26 cellular contexts compared by ENCODE assay signal in the genomic region with DNA sequence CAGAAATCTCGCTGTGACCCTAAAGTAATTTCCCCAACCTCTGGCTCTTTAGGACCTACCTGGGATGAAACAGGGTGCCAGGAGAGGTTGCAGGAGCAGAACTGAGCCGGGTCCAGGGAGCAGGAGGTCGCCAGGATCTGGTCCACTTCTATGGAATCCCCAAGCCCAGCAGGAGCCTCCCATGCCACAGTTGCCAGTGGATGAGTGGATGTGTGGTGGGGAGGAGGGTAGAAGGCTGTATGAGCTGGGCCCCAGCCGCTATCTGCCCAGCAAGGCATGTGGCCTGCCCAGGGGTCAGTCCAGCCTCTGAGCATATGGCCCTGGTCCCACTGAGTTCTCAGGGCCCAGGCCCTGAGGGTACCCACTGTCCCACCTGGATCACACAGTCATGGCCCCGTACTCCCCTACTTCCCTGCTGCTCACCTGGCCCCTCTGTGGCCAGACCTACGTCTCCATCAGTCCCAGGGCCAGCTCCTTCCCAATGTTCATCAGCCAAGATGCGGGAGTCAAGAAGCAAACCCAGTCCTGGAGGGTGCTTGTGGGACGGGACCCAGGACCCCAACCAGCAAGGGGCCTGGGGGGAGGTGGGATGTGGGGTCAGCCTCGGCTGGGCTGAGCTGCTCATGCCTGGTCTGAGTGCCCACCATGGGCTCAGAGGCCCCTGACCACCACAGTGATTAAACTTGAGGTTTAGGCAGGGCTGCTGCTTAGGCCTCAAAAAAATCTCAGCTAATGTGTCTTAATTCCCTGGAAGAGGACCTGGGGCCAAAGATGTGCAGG.
DNase-seq lines count a peak whose midpoint lies in the region; ATAC-seq lines count a peak whose summit lies in the region.
"Had no signal": no experiment of that assay in that cellular context is flagged by ENCODE, and none has a peak within 500 bp of the region (broad histone marks: within the 10 kb centered on the region; RNA-seq: fewer than 3 reads in every experiment).

No MANE protein-coding gene starts in this region.

- peak; percentile 24 for ATAC-seq in stimulated activated naive CD8-positive, alpha-beta T cell treated with anti-CD3 and anti-CD28 coated beads, Interleukin-15, amount 100 ng/mL, for 72 hours
- ATAC-seq in stimulated activated naive CD8-positive, alpha-beta T cell treated with anti-CD3 and anti-CD28 coated beads, Interleukin-15, Interleukin-2, amounts not matched to agents 100 U/mL and 50 U/mL, for 24 hours, result no peak
- no peak for ATAC-seq in GM19467 (IDR thresholded peaks at IDR 0.05; ENCODE audit: unreplicated experiment)
- ATAC-seq: GM23338, K562, PC-3 had no signal

- H3K27me3 Mint-ChIP-seq in stimulated activated naive CD8-positive, alpha-beta T cell treated with anti-CD3 and anti-CD28 coated beads, Interleukin-15, amount 100 ng/mL, for 72 hours, result peaks cover 12% of the 10 kb centered on the region

- H3K4me2 ChIP-seq in neuronal stem cell (ENCODE audit: insufficient read depth, low read length, poor library complexity, severe bottlenecking), result no peak overlapping the region
- H3K4me2 ChIP-seq: GM23338, SK-N-SH had no signal

- no CpG with 5 or more reads among the region's 9 CpGs for WGBS in neuronal stem cell (ENCODE audit: extremely low coverage in 2 of 2, insufficient read length in 2 of 2, insufficient replicate concordance in 1 of 2), 2 donors

- H4K8ac ChIP-seq in neuronal stem cell (ENCODE audit: low read depth, low read length), result no peak overlapping the region

- peak overlapping the region; percentile 26 for H2BK120ac ChIP-seq in neuronal stem cell (ENCODE audit: low read depth, low read length)

- no peak overlapping the region for H3K14ac ChIP-seq in neuronal stem cell (ENCODE audit: low read length)

- H3K4me1 Mint-ChIP-seq in stimulated activated naive CD8-positive, alpha-beta T cell treated with anti-CD3 and anti-CD28 coated beads, Interleukin-15, amount 100 ng/mL, for 72 hours, result peaks cover under 1% of the 10 kb centered on the region
- H3K4me1 Mint-ChIP-seq: CD8-positive, alpha-beta memory T cell had no signal

- H3K27ac ChIP-seq in neuronal stem cell (replicated peaks; ENCODE audit: low read length), result no peak overlapping the region
- H3K27ac ChIP-seq: C4-2B had no signal

- H2BK15ac ChIP-seq in neuronal stem cell (ENCODE audit: low read length), result peak overlapping the region; percentile 51

- DNase-seq in stimulated activated naive CD8-positive, alpha-beta T cell treated with anti-CD3 and anti-CD28 coated beads, Interleukin-15, amount 100 ng/mL, for 72 hours, result no peak
- no peak for DNase-seq in stimulated activated naive CD8-positive, alpha-beta T cell treated with anti-CD3 and anti-CD28 coated beads, Interleukin-15, Interleukin-2, amounts not matched to agents 100 U/mL and 50 U/mL, for 24 hours
- DNase-seq in ecto neural progenitor cell (ENCODE audit: low spot score), result peak; percentile 34
- no peak for DNase-seq in neuronal stem cell (ENCODE audit: low spot score)
- no peak for DNase-seq in NCI-H1694 treated with DMSO at 0.1 percent for 48 hours (lab: John Stamatoyannopoulos, UW)
- DNase-seq in G401 (ENCODE audit: low spot score), result no peak
- no peak for DNase-seq in midbrain (lab: John Stamatoyannopoulos, UW)
- DNase-seq: CD8-positive, alpha-beta memory T cell; DMS 273 treated with DMSO at 0.1 percent for 48 hours; DMS79; HFFc6; MV-4-11; NCI-H1105; NCI-H1436 treated with DMSO at 0.1 percent for 48 hours; NCI-H1930; NCI-H446; NCI-H526; NCI-H82; NK-92 treated with Interleukin-12 subunit alpha and Interleukin-12 subunit beta, amount 100 ng/mL, for 24 hours; PC-3; SK-N-SH had no signal

- no peaks in the 10 kb centered on the region for H3K9me3 Mint-ChIP-seq in stimulated activated naive CD8-positive, alpha-beta T cell treated with anti-CD3 and anti-CD28 coated beads, Interleukin-15, amount 100 ng/mL, for 72 hours
- H3K9me3 Mint-ChIP-seq: CD8-positive, alpha-beta memory T cell; GM23338 had no signal

- H3K18ac ChIP-seq in neuronal stem cell (ENCODE audit: low read length), result peak overlapping the region; percentile 79

- no peaks in the 10 kb centered on the region for H3K27me3 ChIP-seq in neuronal stem cell (ENCODE audit: control insufficient read depth in 3 of 3, insufficient read depth in 3 of 3, low read depth in 1 of 3, low read length in 3 of 3)

- H3K23ac ChIP-seq in neuronal stem cell (ENCODE audit: low read depth, low read length, poor library complexity), result peak overlapping the region; percentile 14

- no peaks in the 10 kb centered on the region for H3K9me3 ChIP-seq in neuronal stem cell (replicated peaks in 1 of 2; ENCODE audit: control insufficient read depth in 2 of 2, insufficient read depth in 1 of 2, low read depth in 1 of 2, low read length in 2 of 2)
- H3K9me3 ChIP-seq: HAP-1, SK-N-SH had no signal

- no peak overlapping the region for H3K4me3 Mint-ChIP-seq in stimulated activated naive CD8-positive, alpha-beta T cell treated with anti-CD3 and anti-CD28 coated beads, Interleukin-15, amount 100 ng/mL, for 72 hours
- H3K4me3 Mint-ChIP-seq: CD8-positive, alpha-beta memory T cell; GM23338; HFFc6 had no signal

- in situ Hi-C loops in G401 (cut with HindIII; ENCODE audit: low sequenced_read_pairs), result no loop called here

- H3K4me3 ChIP-seq in neuronal stem cell (ENCODE audit: low read length in 2 of 2), result no peak overlapping the region
- H3K4me3 ChIP-seq: GM23338, HAP-1, K562 had no signal

- H3K4me1 ChIP-seq in neuronal stem cell (ENCODE audit: control insufficient read depth in 2 of 2, insufficient read depth in 1 of 2, low read depth in 1 of 2, low read length in 2 of 2), result peaks cover 0 to 7% of the 10 kb centered on the region in 2 donors
- H3K4me1 ChIP-seq: HAP-1 had no signal

- no peaks in the 10 kb centered on the region for H3K79me1 ChIP-seq in neuronal stem cell (ENCODE audit: low read depth, low read length)

- H2AFZ ChIP-seq in neuronal stem cell (ENCODE audit: low read length), result no peak overlapping the region
- H2AFZ ChIP-seq: GM23338 had no signal

- H3K4ac ChIP-seq in neuronal stem cell (ENCODE audit: low read length), result no peak overlapping the region

- H2BK5ac ChIP-seq in neuronal stem cell (ENCODE audit: low read length), result no peak overlapping the region

- no peak overlapping the region for H3K27ac Mint-ChIP-seq in stimulated activated naive CD8-positive, alpha-beta T cell treated with anti-CD3 and anti-CD28 coated beads, Interleukin-15, amount 100 ng/mL, for 72 hours
- H3K27ac Mint-ChIP-seq: CD8-positive, alpha-beta memory T cell; GM23338; HFFc6 had no signal

- H4K91ac ChIP-seq in neuronal stem cell (ENCODE audit: low read depth, low read length, poor library complexity), result no peak overlapping the region

- peak overlapping the region; percentile 78 for H2AK5ac ChIP-seq in neuronal stem cell (ENCODE audit: low read depth, low read length)

- no peak overlapping the region for H3K9ac ChIP-seq in neuronal stem cell (ENCODE audit: low read depth, low read length, poor library complexity)
- H3K9ac ChIP-seq: SK-N-SH had no signal

- H3K36me3 ChIP-seq in neuronal stem cell (replicated peaks in 1 of 2; ENCODE audit: control insufficient read depth in 2 of 2, insufficient read depth in 2 of 2, low read length in 2 of 2), result no peaks in the 10 kb centered on the region
- H3K36me3 ChIP-seq: HAP-1 had no signal

- no peak overlapping the region for H2BK12ac ChIP-seq in neuronal stem cell (ENCODE audit: low read length)
